In genomic region chr20:34928411-34928810, GRCh38 we compare ENCODE assay signal across 28 cellular contexts. TPM values are rescaled to one million over a fixed set of nuclear protein-coding genes. Genes with fewer than 3 reads are reported as not detected.
DNase-seq lines count a peak whose midpoint lies in the region; ATAC-seq, FAIRE-seq and TF ChIP-seq lines count a peak whose summit lies in the region.
"Had no signal": no experiment of that assay in that cellular context is flagged by ENCODE, and none has a peak within 500 bp of the region (broad histone marks: within the 10 kb centered on the region; RNA-seq: fewer than 3 reads in every experiment).

No MANE protein-coding gene starts in this region.

- in situ Hi-C loops in HepG2 (cut with HindIII; ENCODE audit: extremely low pct_ligation_motif_present, low pct_unique_long_range_greater_than_20kb) = no loop called here

- POLR2A ChIA-PET in HepG2 (lab: Yijun Ruan, JAX) = interaction anchor here (0.8 kb wide), 1 partner anchor 225 kb away, joined by 3 read pairs; no protein-coding TSS in a partner anchor

- ATAC-seq in HepG2 (no peak), right lobe of liver (no peak), GM21381 (IDR thresholded peaks at IDR 0.05; ENCODE audit: unreplicated experiment) (no peak)
- no peak for ATAC-seq in activated T-helper 17 cell treated with anti-CD3 and anti-CD28 coated beads, Interleukin-2, amount 50 U/mL, for 72 hours (replicated peaks)
- ATAC-seq: CD8-positive, alpha-beta T cell; SK-N-SH treated with all-trans-retinoic acid at 6 μM for 48 hours had no signal

- H3K27me3 Mint-ChIP-seq in activated T-helper 17 cell treated with anti-CD3 and anti-CD28 coated beads, Interleukin-2, amount 50 U/mL, for 72 hours = no peaks in the 10 kb centered on the region
- H3K27me3 Mint-ChIP-seq: IgD-negative memory B cell had no signal

- no peak overlapping the region for H2BK15ac ChIP-seq in mesenchymal stem cell (ENCODE audit: low read depth, poor library complexity, severe bottlenecking)

- TF ChIP-seq EP300 in HepG2 (IDR thresholded peaks at IDR 0.05; ENCODE audit: low read depth in 2 of 2, low read length in 2 of 2) (no peak), HepG2 (CRISPR knock-in tag; IDR thresholded peaks at IDR 0.05; ENCODE audit: borderline replicate concordance) (no peak)

- no peak overlapping the region for H2BK5ac ChIP-seq in mesenchymal stem cell (ENCODE audit: low read depth, low read length, poor library complexity, severe bottlenecking)

- no peak overlapping the region for H3K23ac ChIP-seq in mesenchymal stem cell (ENCODE audit: low read length in 2 of 2)

- H3K36me3 ChIP-seq in HepG2 (replicated peaks in 1 of 2; ENCODE audit: control insufficient read depth in 1 of 2, insufficient read depth in 2 of 2, low read length in 2 of 2) (peaks cover 32 to 81% of the 10 kb centered on the region in 2 experiments), right lobe of liver (peaks cover 0 to 60% (median 15%) of the 10 kb centered on the region in 4 donors), keratinocyte (ENCODE audit: control insufficient read depth in 2 of 2, extremely low read depth in 1 of 2, insufficient read depth in 2 of 2, low read length in 2 of 2) (peaks cover 30 to 82% of the 10 kb centered on the region in 2 experiments), mesenchymal stem cell (ENCODE audit: control insufficient read depth in 1 of 2, insufficient read depth in 2 of 2, low read depth in 1 of 2, low read length in 2 of 2) (peaks cover 59 to 93% of the 10 kb centered on the region in 2 experiments)

- H3K79me1 ChIP-seq in mesenchymal stem cell (replicated peaks; ENCODE audit: low read length, poor library complexity, severe bottlenecking) = peaks cover 6% of the 10 kb centered on the region

- TF ChIP-seq POLR2A in HepG2 (IDR thresholded peaks at IDR 0.05; ENCODE audit: insufficient read depth in 1 of 2, low read depth in 2 of 2, low read length in 2 of 2) (no peak), right lobe of liver (IDR thresholded peaks at IDR 0.05) (no peak)

- no peak overlapping the region for H2BK12ac ChIP-seq in mesenchymal stem cell (ENCODE audit: low read length in 2 of 2)

- H3K4me2 ChIP-seq in HepG2 (ENCODE audit: low read depth, low read length) = no peak overlapping the region
- H3K4me2 ChIP-seq in keratinocyte (ENCODE audit: control insufficient read depth, extremely low read depth, insufficient read depth, low read depth, low read length) = peak overlapping the region; percentile 37
- H3K4me2 ChIP-seq in mesenchymal stem cell (ENCODE audit: low read length, poor library complexity, severe bottlenecking) = no peak overlapping the region

- CTCF ChIA-PET in HepG2 (lab: Yijun Ruan, JAX; ENCODE audit: low intra/inter-chr PET ratio, low total read pairs) = no interaction called here

- no peaks in the 10 kb centered on the region for H3K79me2 ChIP-seq in HepG2 (ENCODE audit: insufficient read depth, low read length)
- H3K79me2 ChIP-seq in keratinocyte (ENCODE audit: control insufficient read depth, insufficient read depth, low read length) = no peaks in the 10 kb centered on the region

- no peak overlapping the region for H2BK120ac ChIP-seq in mesenchymal stem cell (ENCODE audit: low read depth, low read length)

- TF ChIP-seq CTCF in HepG2 (CRISPR knock-in tag; IDR thresholded peaks at IDR 0.05) = no peak
- TF ChIP-seq CTCF in right lobe of liver (IDR thresholded peaks at IDR 0.05) = no peak
- TF ChIP-seq CTCF in keratinocyte (optimal IDR thresholded peaks at IDR 0.05 in 1 of 3, IDR thresholded peaks at IDR 0.05 in 1 of 3, conservative IDR thresholded peaks at IDR 0.05 in 1 of 3; ENCODE audit: extremely low read depth in 1 of 3, insufficient read depth in 2 of 3, low read length in 3 of 3) = no peak

- peaks cover 45% of the 10 kb centered on the region for H3K36me3 Mint-ChIP-seq in activated T-helper 17 cell treated with anti-CD3 and anti-CD28 coated beads, Interleukin-2, amount 50 U/mL, for 72 hours (ENCODE audit: low read depth)

- H3K9me3 Mint-ChIP-seq in activated T-helper 17 cell treated with anti-CD3 and anti-CD28 coated beads, Interleukin-2, amount 50 U/mL, for 72 hours = no peaks in the 10 kb centered on the region
- H3K9me3 Mint-ChIP-seq: CD8-positive, alpha-beta T cell; IgD-negative memory B cell had no signal

- H3K4me3 Mint-ChIP-seq in activated T-helper 17 cell treated with anti-CD3 and anti-CD28 coated beads, Interleukin-2, amount 50 U/mL, for 72 hours = no peak overlapping the region
- H3K4me3 Mint-ChIP-seq: CD8-positive, alpha-beta T cell; IgD-negative memory B cell had no signal

- H3K9me1 ChIP-seq in keratinocyte (ENCODE audit: control insufficient read depth, extremely low read depth, insufficient read depth, low read length) = no peaks in the 10 kb centered on the region

- H3K9ac ChIP-seq in HepG2 (ENCODE audit: insufficient read depth, low read depth, low read length) = no peak overlapping the region
- H3K9ac ChIP-seq in keratinocyte (ENCODE audit: control insufficient read depth, extremely low read depth, insufficient read depth, low read length) = no peak overlapping the region
- no peak overlapping the region for H3K9ac ChIP-seq in mesenchymal stem cell (ENCODE audit: low read length)

- H3K27ac Mint-ChIP-seq in activated T-helper 17 cell treated with anti-CD3 and anti-CD28 coated beads, Interleukin-2, amount 50 U/mL, for 72 hours = peak overlapping the region; percentile 75
- H3K27ac Mint-ChIP-seq: IgD-negative memory B cell had no signal

- H4K8ac ChIP-seq in mesenchymal stem cell (ENCODE audit: low read length) = no peak overlapping the region

- H3K4me1 ChIP-seq in HepG2 (ENCODE audit: insufficient read depth, low read length) (no peaks in the 10 kb centered on the region), right lobe of liver (peaks cover 0 to 1% (median 0%) of the 10 kb centered on the region in 4 donors), keratinocyte (ENCODE audit: control insufficient read depth, extremely low read depth, insufficient read depth, low read length) (peaks cover 26% of the 10 kb centered on the region), mesenchymal stem cell (ENCODE audit: control insufficient read depth, insufficient read depth, low read depth, low read length) (peaks cover 11% of the 10 kb centered on the region)

- H4K20me1 ChIP-seq in HepG2 (ENCODE audit: insufficient read depth, low read length) (no peaks in the 10 kb centered on the region), keratinocyte (ENCODE audit: control insufficient read depth, extremely low read depth, insufficient read depth, low read length) (no peaks in the 10 kb centered on the region)

- intact Hi-C loops in HepG2 (cut with micrococcal nuclease; ENCODE audit: unreplicated experiment) = no loop called here
- intact Hi-C loops in right lobe of liver (cut with DNase I) = no loop called here

- H3K4me3 ChIP-seq in HepG2 (replicated peaks in 1 of 3; ENCODE audit: insufficient read depth in 1 of 3, low read depth in 2 of 3, low read length in 3 of 3) (no peak overlapping the region), right lobe of liver (no peak overlapping the region), keratinocyte (ENCODE audit: control insufficient read depth in 2 of 3, extremely low read depth in 1 of 3, insufficient read depth in 2 of 3, low read depth in 1 of 3, low read length in 3 of 3) (no peak overlapping the region), mesenchymal stem cell (ENCODE audit: insufficient read depth in 1 of 2, low read depth in 1 of 2, low read length in 2 of 2) (no peak overlapping the region)

- no peak overlapping the region for H3K4ac ChIP-seq in mesenchymal stem cell (ENCODE audit: low read depth in 1 of 2, low read length in 2 of 2)

- H3K4me1 Mint-ChIP-seq in activated T-helper 17 cell treated with anti-CD3 and anti-CD28 coated beads, Interleukin-2, amount 50 U/mL, for 72 hours = peaks cover 4% of the 10 kb centered on the region
- H3K4me1 Mint-ChIP-seq: IgD-negative memory B cell had no signal

- H2AK5ac ChIP-seq in mesenchymal stem cell (ENCODE audit: low read length, severe bottlenecking) = no peak overlapping the region

- WGBS in HepG2 (ENCODE audit: low lambda C conversion rate) = 100% methylated on average over 2 of the region's 2 CpGs
- no CpG with 5 or more reads among the region's 2 CpGs for WGBS in right lobe of liver (ENCODE audit: insufficient coverage, low coverage, low lambda C conversion rate, missing lambda C conversion rate)
- no CpG with 5 or more reads among the region's 2 CpGs for WGBS in mesenchymal stem cell

- H3K14ac ChIP-seq in mesenchymal stem cell (ENCODE audit: low read length in 2 of 2) = no peak overlapping the region

- FAIRE-seq in HepG2 (lab: Jason Lieb, UNC) = no peak
- no peak for FAIRE-seq in keratinocyte (lab: Jason Lieb, UNC)
- FAIRE-seq: G401.6, GM12892, HTR-8/SVneo had no signal

- DNase-seq in HepG2 (ENCODE audit: low spot score) = no peak
- DNase-seq in right lobe of liver = no peak
- no peak for DNase-seq in keratinocyte (ENCODE audit: low read depth, low spot score)
- DNase-seq in NCI-H69 (lab: John Stamatoyannopoulos, UW) = no peak
- no peak for DNase-seq in mesenchymal stem cell
- DNase-seq in COR-L47 (lab: John Stamatoyannopoulos, UW) = no peak
- DNase-seq: AML-193; C1 segment of cervical spinal cord; CD8-positive, alpha-beta T cell; GOT3; HCEC 1CT; Karpas-422; NCI-H1694; NCI-H2081 treated with DMSO at 0.1 percent for 48 hours; NCI-H2171 treated with DMSO at 0.1 percent for 48 hours; NCI-H524 treated with DMSO at 0.1 percent for 48 hours; OCI-M1; SHP77 treated with DMSO at 0.1 percent for 48 hours had no signal

- H3K27ac ChIP-seq in HepG2 (ENCODE audit: extremely low read length, insufficient read depth, low read length) (no peak overlapping the region), right lobe of liver (no peak overlapping the region), keratinocyte (ENCODE audit: control insufficient read depth, insufficient read depth, low read length) (peak overlapping the region; percentile 35), mesenchymal stem cell (ENCODE audit: low read length, poor library complexity, severe bottlenecking) (no peak overlapping the region)

- H2AFZ ChIP-seq in HepG2 (ENCODE audit: low read length) (no peak overlapping the region), keratinocyte (ENCODE audit: control insufficient read depth, low read length) (no peak overlapping the region), mesenchymal stem cell (ENCODE audit: low read depth, low read length) (no peak overlapping the region)

- H3K9me3 ChIP-seq in HepG2 (ENCODE audit: low read length) = no peaks in the 10 kb centered on the region
- H3K9me3 ChIP-seq in right lobe of liver = no peaks in the 10 kb centered on the region
- H3K9me3 ChIP-seq in keratinocyte (ENCODE audit: control insufficient read depth, low read depth, low read length) = no peaks in the 10 kb centered on the region
- H3K9me3 ChIP-seq in mesenchymal stem cell (ENCODE audit: control insufficient read depth, low read length) = no peaks in the 10 kb centered on the region

- no peak overlapping the region for H3K18ac ChIP-seq in mesenchymal stem cell (ENCODE audit: low read depth in 1 of 2, low read length in 2 of 2)

- dilution Hi-C loops in keratinocyte (cut with MboI; ENCODE audit: extremely low pct_ligation_motif_present, low sequenced_read_pairs) = no loop called here

- no peak for TF ChIP-seq RAD21 in HepG2 (CRISPR knock-in tag; IDR thresholded peaks at IDR 0.05)

- H4K91ac ChIP-seq in mesenchymal stem cell (ENCODE audit: low read length) = no peak overlapping the region

- no TSS peak for BruUV-seq in HepG2 (replicated peaks; lab: Mats Ljungman, UMichigan)

- H3K27me3 ChIP-seq in HepG2 (ENCODE audit: control insufficient read depth in 1 of 2, insufficient read depth in 2 of 2, low read length in 2 of 2) (no peaks in the 10 kb centered on the region), right lobe of liver (no peaks in the 10 kb centered on the region), keratinocyte (ENCODE audit: control insufficient read depth, extremely low read depth, insufficient read depth, low read length) (no peaks in the 10 kb centered on the region), mesenchymal stem cell (ENCODE audit: control insufficient read depth in 1 of 2, insufficient read depth in 1 of 2, low read length in 2 of 2) (no peaks in the 10 kb centered on the region)

RNA-seq across cellular contexts. Expression of gene GSS, which starts 27.2 kb away (rescaled TPM):
- total RNA-seq in HepG2 (2016; rRNA removed; fragmentation: Illumina TruSeq; extraction: Trizol) (102 and 107 TPM in 2 replicates), right lobe of liver (10 to 100 TPM; 25.9 to 63.6 (median 31.7) TPM)
- total RNA-seq in HepG2 (2016; cell fraction: cytosol; rRNA removed; fragmentation: Illumina TruSeq; extraction: Trizol; ENCODE audit: low read depth) = 24.0 and 24.9 TPM in 2 replicates
- total RNA-seq in HepG2 (2016; cell fraction: insoluble cytoplasmic fraction; rRNA removed; fragmentation: Illumina TruSeq; extraction: Trizol) = 101 and 108 TPM in 2 replicates
- total RNA-seq in HepG2 (2016; cell fraction: membrane; rRNA removed; fragmentation: Illumina TruSeq; extraction: Trizol) = 34.7 and 36.9 TPM in 2 replicates
- total RNA-seq in HepG2 (2016; cell fraction: nucleus; rRNA removed; fragmentation: Illumina TruSeq; extraction: Trizol) = 65.3 and 66.8 TPM in 2 replicates
- polyA plus RNA-seq in HepG2 (2011; rRNA removed) (74.1 and 80.1 TPM in 2 replicates), keratinocyte (101 to 112 TPM (median 101 TPM) in 3 replicates)
- polyA plus RNA-seq in HepG2 (2011; cell fraction: cytosol; rRNA removed) = 61.4 and 72.0 TPM in 2 replicates
- 134 and 148 TPM in 2 replicates for polyA plus RNA-seq in HepG2 (2011; cell fraction: nucleus; rRNA removed)
- polyA plus RNA-seq in HepG2 (2012) = 34.1 and 41.6 TPM in 2 replicates
- polyA plus RNA-seq in HepG2 (2016; cell fraction: cytosol; fragmentation: Illumina TruSeq; extraction: Trizol; ENCODE audit: low read depth) = 19.2 and 19.4 TPM in 2 replicates
- polyA plus RNA-seq in HepG2 (2016; cell fraction: insoluble cytoplasmic fraction; fragmentation: Illumina TruSeq; extraction: Trizol; ENCODE audit: low read depth) = 102 and 104 TPM in 2 replicates
- polyA plus RNA-seq in HepG2 (2016; cell fraction: membrane; fragmentation: Illumina TruSeq; extraction: Trizol; ENCODE audit: low read depth) = 24.4 and 27.0 TPM in 2 replicates
- 106 and 116 TPM in 2 replicates for polyA plus RNA-seq in HepG2 (2016; cell fraction: nucleus; fragmentation: Illumina TruSeq; extraction: Trizol; ENCODE audit: insufficient read depth, low read depth)
- polyA minus RNA-seq in HepG2 (2011; rRNA and poly(A)+ RNA removed; ENCODE audit: low replicate concordance) = 86.0 and 125 TPM in 2 replicates
- polyA minus RNA-seq in HepG2 (2011; cell fraction: cytosol; rRNA and poly(A)+ RNA removed) = 23.0 and 28.1 TPM in 2 replicates
- polyA minus RNA-seq in HepG2 (2011; cell fraction: nucleus; rRNA and poly(A)+ RNA removed) = 65.4 and 67.3 TPM in 2 replicates
- total RNA-seq in activated T-helper 17 cell treated with anti-CD3 and anti-CD28 coated beads, Interleukin-2, amount 50 U/mL, for 72 hours = 10 to 100 TPM; 54.7 to 57.4 TPM
- polyA plus RNA-seq in keratinocyte (2011; ENCODE audit: low read depth) = 45.3 TPM
- 72.4 and 83.5 TPM in 2 replicates for polyA plus RNA-seq in keratinocyte (2011; cell fraction: cytosol; rRNA removed)
- 202 and 228 TPM in 2 replicates for polyA plus RNA-seq in keratinocyte (2011; cell fraction: nucleus; rRNA removed)
- polyA plus RNA-seq in keratinocyte (2012; ENCODE audit: low replicate concordance) = 63.4 and 75.6 TPM in 2 replicates
- 70.1 to 79.0 TPM (median 75.7 TPM) in 3 replicates for polyA minus RNA-seq in keratinocyte
- polyA minus RNA-seq in keratinocyte (2011; cell fraction: cytosol; rRNA and poly(A)+ RNA removed) = 35.9 TPM
- polyA minus RNA-seq in keratinocyte (2011; cell fraction: nucleus; rRNA and poly(A)+ RNA removed) = 34.3 and 51.7 TPM in 2 replicates
- 40.8 TPM for polyA plus RNA-seq in mesenchymal stem cell (2013, experiment 1 of 2)
- 38.6 TPM for polyA plus RNA-seq in mesenchymal stem cell (2013, experiment 2 of 2)

RNA-seq across cellular contexts. Expression of gene MYH7B, which starts 27.3 kb away (rescaled TPM):
- total RNA-seq in HepG2 (2016; rRNA removed; fragmentation: Illumina TruSeq; extraction: Trizol) = 0.18 and 0.20 TPM in 2 replicates
- total RNA-seq in HepG2 (2016; cell fraction: cytosol; rRNA removed; fragmentation: Illumina TruSeq; extraction: Trizol; ENCODE audit: low read depth) = 0.20 TPM in 1 of 2 replicates, not detected in the other
- 0.19 TPM in 1 of 2 replicates, not detected in the other for total RNA-seq in HepG2 (2016; cell fraction: insoluble cytoplasmic fraction; rRNA removed; fragmentation: Illumina TruSeq; extraction: Trizol)
- total RNA-seq in HepG2 (2016; cell fraction: membrane; rRNA removed; fragmentation: Illumina TruSeq; extraction: Trizol) = 0.14 and 0.25 TPM in 2 replicates
- total RNA-seq in HepG2 (2016; cell fraction: nucleus; rRNA removed; fragmentation: Illumina TruSeq; extraction: Trizol) = 0.50 and 0.93 TPM in 2 replicates
- 0.05 and 0.17 TPM in 2 replicates for polyA plus RNA-seq in HepG2 (2011; rRNA removed)
- polyA plus RNA-seq in HepG2 (2011; cell fraction: cytosol; rRNA removed) = 0.03 and 0.04 TPM in 2 replicates
- polyA plus RNA-seq in HepG2 (2011; cell fraction: nucleus; rRNA removed) = 0.80 and 0.90 TPM in 2 replicates
- polyA plus RNA-seq in HepG2 (2012) = 0.51 and 0.55 TPM in 2 replicates
- polyA plus RNA-seq in HepG2 (2016; cell fraction: cytosol; fragmentation: Illumina TruSeq; extraction: Trizol; ENCODE audit: low read depth) = 0.02 and 0.24 TPM in 2 replicates
- 0.23 and 0.37 TPM in 2 replicates for polyA plus RNA-seq in HepG2 (2016; cell fraction: insoluble cytoplasmic fraction; fragmentation: Illumina TruSeq; extraction: Trizol; ENCODE audit: low read depth)
- polyA plus RNA-seq in HepG2 (2016; cell fraction: membrane; fragmentation: Illumina TruSeq; extraction: Trizol; ENCODE audit: low read depth) = 0.21 and 0.32 TPM in 2 replicates
- 0.96 and 2.1 TPM in 2 replicates for polyA plus RNA-seq in HepG2 (2016; cell fraction: nucleus; fragmentation: Illumina TruSeq; extraction: Trizol; ENCODE audit: insufficient read depth, low read depth)
- polyA minus RNA-seq in HepG2 (2011; rRNA and poly(A)+ RNA removed; ENCODE audit: low replicate concordance) = 0.09 TPM in 1 of 2 replicates, not detected in the other
- not detected in 2 replicates for polyA minus RNA-seq in HepG2 (2011; cell fraction: cytosol; rRNA and poly(A)+ RNA removed)
- polyA minus RNA-seq in HepG2 (2011; cell fraction: nucleus; rRNA and poly(A)+ RNA removed) = 0.13 and 0.50 TPM in 2 replicates
- 1 to 10 TPM in 1 of 6 experiments, under 1 TPM in 4, not detected in 1; 0.11 to 1.0 (median 0.39) TPM for total RNA-seq in right lobe of liver
- under 1 TPM; 0.24 to 0.29 TPM for total RNA-seq in activated T-helper 17 cell treated with anti-CD3 and anti-CD28 coated beads, Interleukin-2, amount 50 U/mL, for 72 hours
- polyA plus RNA-seq in keratinocyte = 0.01 TPM in 2 of 3 replicates, not detected in the other
- polyA plus RNA-seq in keratinocyte (2011; ENCODE audit: low read depth) = 0.04 TPM
- not detected in 2 replicates for polyA plus RNA-seq in keratinocyte (2011; cell fraction: cytosol; rRNA removed)
- polyA plus RNA-seq in keratinocyte (2011; cell fraction: nucleus; rRNA removed) = 0.01 and 0.04 TPM in 2 replicates
- polyA plus RNA-seq in keratinocyte (2012; ENCODE audit: low replicate concordance) = 0.47 TPM in 1 of 2 replicates, not detected in the other
- 0.07 to 0.16 TPM in 2 of 3 replicates, not detected in the other for polyA minus RNA-seq in keratinocyte
- polyA minus RNA-seq in keratinocyte (2011; cell fraction: cytosol; rRNA and poly(A)+ RNA removed) = not detected
- polyA minus RNA-seq in keratinocyte (2011; cell fraction: nucleus; rRNA and poly(A)+ RNA removed) = not detected in 2 replicates
- polyA plus RNA-seq in mesenchymal stem cell (2013, experiment 1 of 2) = 0.10 TPM
- polyA plus RNA-seq in mesenchymal stem cell (2013, experiment 2 of 2) = 0.08 TPM
- total RNA-seq: A172, Daoy, RPMI7951 had no signal

RNA-seq across cellular contexts. Expression of gene ACSS2, which starts 52.0 kb away (rescaled TPM):
- total RNA-seq in HepG2 (2016; rRNA removed; fragmentation: Illumina TruSeq; extraction: Trizol) = 89.7 and 91.7 TPM in 2 replicates
- total RNA-seq in HepG2 (2016; cell fraction: cytosol; rRNA removed; fragmentation: Illumina TruSeq; extraction: Trizol; ENCODE audit: low read depth) = 21.5 and 23.1 TPM in 2 replicates
- 83.3 and 83.7 TPM in 2 replicates for total RNA-seq in HepG2 (2016; cell fraction: insoluble cytoplasmic fraction; rRNA removed; fragmentation: Illumina TruSeq; extraction: Trizol)
- total RNA-seq in HepG2 (2016; cell fraction: membrane; rRNA removed; fragmentation: Illumina TruSeq; extraction: Trizol) = 39.3 and 39.5 TPM in 2 replicates
- total RNA-seq in HepG2 (2016; cell fraction: nucleus; rRNA removed; fragmentation: Illumina TruSeq; extraction: Trizol) = 83.7 and 88.6 TPM in 2 replicates
- polyA plus RNA-seq in HepG2 (2011; rRNA removed) = 72.8 and 120 TPM in 2 replicates
- polyA plus RNA-seq in HepG2 (2011; cell fraction: cytosol; rRNA removed) = 48.2 and 82.4 TPM in 2 replicates
- polyA plus RNA-seq in HepG2 (2011; cell fraction: nucleus; rRNA removed) = 193 and 292 TPM in 2 replicates
- polyA plus RNA-seq in HepG2 (2012) = 108 and 131 TPM in 2 replicates
- polyA plus RNA-seq in HepG2 (2016; cell fraction: cytosol; fragmentation: Illumina TruSeq; extraction: Trizol; ENCODE audit: low read depth) = 17.6 and 18.7 TPM in 2 replicates
- polyA plus RNA-seq in HepG2 (2016; cell fraction: insoluble cytoplasmic fraction; fragmentation: Illumina TruSeq; extraction: Trizol; ENCODE audit: low read depth) = 87.7 and 90.8 TPM in 2 replicates
- 29.1 and 35.3 TPM in 2 replicates for polyA plus RNA-seq in HepG2 (2016; cell fraction: membrane; fragmentation: Illumina TruSeq; extraction: Trizol; ENCODE audit: low read depth)
- polyA plus RNA-seq in HepG2 (2016; cell fraction: nucleus; fragmentation: Illumina TruSeq; extraction: Trizol; ENCODE audit: insufficient read depth, low read depth) = 176 and 178 TPM in 2 replicates
- 155 and 246 TPM in 2 replicates for polyA minus RNA-seq in HepG2 (2011; rRNA and poly(A)+ RNA removed; ENCODE audit: low replicate concordance)
- 49.2 and 69.9 TPM in 2 replicates for polyA minus RNA-seq in HepG2 (2011; cell fraction: cytosol; rRNA and poly(A)+ RNA removed)
- polyA minus RNA-seq in HepG2 (2011; cell fraction: nucleus; rRNA and poly(A)+ RNA removed) = 157 and 295 TPM in 2 replicates
- total RNA-seq in right lobe of liver = 100 to 1,000 TPM in 1 of 6 experiments, 10 to 100 TPM in 5; 21.9 to 118 (median 45.7) TPM
- total RNA-seq in activated T-helper 17 cell treated with anti-CD3 and anti-CD28 coated beads, Interleukin-2, amount 50 U/mL, for 72 hours = 10 to 100 TPM; 31.7 to 42.0 TPM
- polyA plus RNA-seq in keratinocyte = 79.0 to 91.9 TPM (median 90.6 TPM) in 3 replicates
- polyA plus RNA-seq in keratinocyte (2011; ENCODE audit: low read depth) = 35.9 TPM
- 54.8 and 62.6 TPM in 2 replicates for polyA plus RNA-seq in keratinocyte (2011; cell fraction: cytosol; rRNA removed)
- polyA plus RNA-seq in keratinocyte (2011; cell fraction: nucleus; rRNA removed) = 96.5 and 108 TPM in 2 replicates
- 45.3 and 70.1 TPM in 2 replicates for polyA plus RNA-seq in keratinocyte (2012; ENCODE audit: low replicate concordance)
- polyA minus RNA-seq in keratinocyte = 178 to 350 TPM (median 181 TPM) in 3 replicates
- polyA minus RNA-seq in keratinocyte (2011; cell fraction: cytosol; rRNA and poly(A)+ RNA removed) = 115 TPM
- 63.4 and 83.8 TPM in 2 replicates for polyA minus RNA-seq in keratinocyte (2011; cell fraction: nucleus; rRNA and poly(A)+ RNA removed)
- polyA plus RNA-seq in mesenchymal stem cell (2013, experiment 1 of 2) = 76.1 TPM
- polyA plus RNA-seq in mesenchymal stem cell (2013, experiment 2 of 2) = 72.3 TPM

RNA-seq across cellular contexts. Expression of gene GGT7, which starts 55.8 kb away (rescaled TPM):
- total RNA-seq in HepG2 (2016; rRNA removed; fragmentation: Illumina TruSeq; extraction: Trizol) (1.9 and 6.6 TPM in 2 replicates), right lobe of liver (10 to 100 TPM in 2 of 6 experiments, 1 to 10 TPM in 4; 4.8 to 13.3 (median 9.4) TPM)
- 0.97 and 1.8 TPM in 2 replicates for total RNA-seq in HepG2 (2016; cell fraction: cytosol; rRNA removed; fragmentation: Illumina TruSeq; extraction: Trizol; ENCODE audit: low read depth)
- total RNA-seq in HepG2 (2016; cell fraction: insoluble cytoplasmic fraction; rRNA removed; fragmentation: Illumina TruSeq; extraction: Trizol) = 2.1 and 7.0 TPM in 2 replicates
- 1.3 and 1.9 TPM in 2 replicates for total RNA-seq in HepG2 (2016; cell fraction: membrane; rRNA removed; fragmentation: Illumina TruSeq; extraction: Trizol)
- 13.6 and 13.8 TPM in 2 replicates for total RNA-seq in HepG2 (2016; cell fraction: nucleus; rRNA removed; fragmentation: Illumina TruSeq; extraction: Trizol)
- polyA plus RNA-seq in HepG2 (2011; rRNA removed) (23.0 and 35.3 TPM in 2 replicates), keratinocyte (4.7 to 6.5 TPM (median 5.0 TPM) in 3 replicates)
- polyA plus RNA-seq in HepG2 (2011; cell fraction: cytosol; rRNA removed) = 8.5 and 11.9 TPM in 2 replicates
- polyA plus RNA-seq in HepG2 (2011; cell fraction: nucleus; rRNA removed) = 155 and 166 TPM in 2 replicates
- 16.1 and 18.7 TPM in 2 replicates for polyA plus RNA-seq in HepG2 (2012)
- polyA plus RNA-seq in HepG2 (2016; cell fraction: cytosol; fragmentation: Illumina TruSeq; extraction: Trizol; ENCODE audit: low read depth) = 2.2 and 2.3 TPM in 2 replicates
- polyA plus RNA-seq in HepG2 (2016; cell fraction: insoluble cytoplasmic fraction; fragmentation: Illumina TruSeq; extraction: Trizol; ENCODE audit: low read depth) = 3.9 and 4.4 TPM in 2 replicates
- 2.5 and 2.7 TPM in 2 replicates for polyA plus RNA-seq in HepG2 (2016; cell fraction: membrane; fragmentation: Illumina TruSeq; extraction: Trizol; ENCODE audit: low read depth)
- polyA plus RNA-seq in HepG2 (2016; cell fraction: nucleus; fragmentation: Illumina TruSeq; extraction: Trizol; ENCODE audit: insufficient read depth, low read depth) = 54.9 and 57.9 TPM in 2 replicates
- polyA minus RNA-seq in HepG2 (2011; rRNA and poly(A)+ RNA removed; ENCODE audit: low replicate concordance) = 0.12 and 38.2 TPM in 2 replicates
- 6.3 and 6.5 TPM in 2 replicates for polyA minus RNA-seq in HepG2 (2011; cell fraction: cytosol; rRNA and poly(A)+ RNA removed)
- 31.0 and 37.2 TPM in 2 replicates for polyA minus RNA-seq in HepG2 (2011; cell fraction: nucleus; rRNA and poly(A)+ RNA removed)
- total RNA-seq in activated T-helper 17 cell treated with anti-CD3 and anti-CD28 coated beads, Interleukin-2, amount 50 U/mL, for 72 hours = 10 to 100 TPM in 1 of 2 donors, 1 to 10 TPM in 1; 7.3 to 21.1 TPM
- 2.1 TPM for polyA plus RNA-seq in keratinocyte (2011; ENCODE audit: low read depth)
- polyA plus RNA-seq in keratinocyte (2011; cell fraction: cytosol; rRNA removed) = 1.8 and 3.5 TPM in 2 replicates
- polyA plus RNA-seq in keratinocyte (2011; cell fraction: nucleus; rRNA removed) = 11.3 and 13.5 TPM in 2 replicates
- 5.5 and 6.2 TPM in 2 replicates for polyA plus RNA-seq in keratinocyte (2012; ENCODE audit: low replicate concordance)
- 4.1 to 4.4 TPM (median 4.3 TPM) in 3 replicates for polyA minus RNA-seq in keratinocyte
- 7.7 TPM for polyA minus RNA-seq in keratinocyte (2011; cell fraction: cytosol; rRNA and poly(A)+ RNA removed)
- 9.9 and 10.3 TPM in 2 replicates for polyA minus RNA-seq in keratinocyte (2011; cell fraction: nucleus; rRNA and poly(A)+ RNA removed)
- polyA plus RNA-seq in mesenchymal stem cell (2013, experiment 1 of 2) = 15.1 TPM
- 14.4 TPM for polyA plus RNA-seq in mesenchymal stem cell (2013, experiment 2 of 2)
